In the genomic region with DNA sequence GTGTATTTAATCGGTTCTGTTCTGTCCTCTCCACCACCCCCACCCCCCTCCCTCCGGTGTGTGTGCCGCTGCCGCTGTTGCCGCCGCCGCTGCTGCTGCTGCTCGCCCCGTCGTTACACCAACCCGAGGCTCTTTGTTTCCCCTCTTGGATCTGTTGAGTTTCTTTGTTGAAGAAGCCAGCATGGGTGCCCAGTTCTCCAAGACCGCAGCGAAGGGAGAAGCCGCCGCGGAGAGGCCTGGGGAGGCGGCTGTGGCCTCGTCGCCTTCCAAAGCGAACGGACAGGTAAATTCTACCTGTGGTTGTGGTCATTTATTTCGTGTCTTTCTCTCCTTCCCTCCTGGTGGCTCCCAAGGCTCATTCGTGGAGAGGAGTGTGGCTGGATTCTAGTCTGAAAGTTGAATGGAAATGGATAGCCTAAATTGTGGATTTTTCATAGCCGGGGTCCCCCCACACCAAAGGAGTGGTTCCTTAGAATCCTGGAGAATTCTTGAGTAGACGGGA, we compare ENCODE assay signal across 1 cellular context.
TF ChIP-seq lines count a peak whose summit lies in the region.

No MANE protein-coding gene starts in this region.

TF ChIP-seq in GM12878, 131 proteins besides CTCF, POLR2A, EP300 and RAD21:
- peak; percentile 63; the same call in 1 of the 2 replicates for TF ChIP-seq MLLT1 (IDR thresholded peaks at IDR 0.05)
- TF ChIP-seq SREBF1 (IDR thresholded peaks at IDR 0.05; ENCODE audit: low read length): no peak
- 0 out of 2 replicates have a peak, but pooled peaks have one; percentile 15 for TF ChIP-seq RUNX3 (IDR thresholded peaks at IDR 0.05; ENCODE audit: low read length)
- no peak for TF ChIP-seq STAT1 (conservative IDR thresholded peaks at IDR 0.05)
- TF ChIP-seq CHD1 (IDR thresholded peaks at IDR 0.05; ENCODE audit: low read depth, low read length): peak; percentile 80; the same call in 1 of the 2 replicates
- TF ChIP-seq CREM (IDR thresholded peaks at IDR 0.05; ENCODE audit: low read depth): 0 out of 2 replicates have a peak, but pooled peaks have one; percentile 5
- peak; percentile 19; the same call in 1 of the 2 replicates for TF ChIP-seq RB1 (IDR thresholded peaks at IDR 0.05; ENCODE audit: borderline replicate concordance)
- no peak for TF ChIP-seq TCF12 (IDR thresholded peaks at IDR 0.05; ENCODE audit: low read depth, low read length)
- 0 out of 2 replicates have a peak, but pooled peaks have one; percentile 13 for TF ChIP-seq EED (IDR thresholded peaks at IDR 0.05; ENCODE audit: low read depth)
- TF ChIP-seq RBBP5 (conservative IDR thresholded peaks at IDR 0.05): no peak
- TF ChIP-seq TCF7 (IDR thresholded peaks at IDR 0.05; ENCODE audit: borderline replicate concordance): 0 out of 2 replicates have a peak, but pooled peaks have one; percentile 24
- peak; percentile 55; the same call in 1 of the 2 replicates for TF ChIP-seq MXI1 (IDR thresholded peaks at IDR 0.05; ENCODE audit: low read depth, low read length)
- TF ChIP-seq EGR1 (IDR thresholded peaks at IDR 0.05; ENCODE audit: borderline replicate concordance in 1 of 2, low read depth in 2 of 2, low read length in 2 of 2): no peak
